7 cellular contexts compared by ENCODE assay signal in genomic region chr19:56477429-56478338, GRCh38. TPM values are rescaled to one million over a fixed set of nuclear protein-coding genes. Genes with fewer than 3 reads are reported as not detected.
DNase-seq lines count a peak whose midpoint lies in the region; ATAC-seq and TF ChIP-seq lines count a peak whose summit lies in the region.

No MANE protein-coding gene starts in this region.

- H3K36me3 ChIP-seq in HUES64 (ENCODE audit: insufficient read depth, low read length), result no peaks in the 10 kb centered on the region
- H3K36me3 ChIP-seq in WERI-Rb-1, result peaks cover 5% of the 10 kb centered on the region

- no peak for TF ChIP-seq CTCF in WERI-Rb-1 (IDR thresholded peaks at IDR 0.05; ENCODE audit: low read depth, low read length)

- no peak overlapping the region for H3K27ac Mint-ChIP-seq in central memory CD8-positive, alpha-beta T cell (ENCODE audit: low read depth)
- peak overlapping the region; percentile 70 to 97 (median 90) for H3K27ac Mint-ChIP-seq in immature natural killer cell

- peaks cover 32% of the 10 kb centered on the region for H3K9me3 Mint-ChIP-seq in central memory CD8-positive, alpha-beta T cell
- peaks cover 30 to 82% (median 54%) of the 10 kb centered on the region in 6 donors for H3K9me3 Mint-ChIP-seq in immature natural killer cell

- H3K9ac ChIP-seq in HUES64 (ENCODE audit: low read depth, low read length), result peak overlapping the region; percentile 63

- ATAC-seq in central memory CD8-positive, alpha-beta T cell (replicated peaks; ENCODE audit: extremely low read depth, poor library complexity, severe bottlenecking), result peak; percentile 63
- no peak for ATAC-seq in HG03025 (IDR thresholded peaks at IDR 0.05; ENCODE audit: low FRiP score, unreplicated experiment)

- peaks cover 10% of the 10 kb centered on the region for H3K27me3 Mint-ChIP-seq in central memory CD8-positive, alpha-beta T cell
- H3K27me3 Mint-ChIP-seq in immature natural killer cell (ENCODE audit: low read depth in 3 of 3), result peaks cover 16 to 24% (median 19%) of the 10 kb centered on the region in 3 donors

- DNase-seq in WERI-Rb-1, result peak; percentile 95
- DNase-seq in central memory CD8-positive, alpha-beta T cell (ENCODE audit: low spot score in 2 of 2), result peak in 1 of 2 donors; percentile 13
- peak; percentile 60 to 72 (median 70) for DNase-seq in immature natural killer cell
- DNase-seq in smooth muscle cell of the brain vasculature (ENCODE audit: low read depth, low spot score), result peak; percentile 60
- no peak for DNase-seq in COR-L47 (lab: John Stamatoyannopoulos, UW)

- H3K27ac ChIP-seq in HUES64 (ENCODE audit: low read depth, low read length), result peak overlapping the region; percentile 48
- H3K27ac ChIP-seq in WERI-Rb-1, result peak overlapping the region; percentile 83

- peaks cover 7% of the 10 kb centered on the region for H3K36me3 Mint-ChIP-seq in central memory CD8-positive, alpha-beta T cell (ENCODE audit: insufficient read depth)
- H3K36me3 Mint-ChIP-seq in immature natural killer cell, result peaks cover 4 to 17% (median 17%) of the 10 kb centered on the region in 3 donors

- H3K4me1 Mint-ChIP-seq in central memory CD8-positive, alpha-beta T cell, result peaks cover 10% of the 10 kb centered on the region
- H3K4me1 Mint-ChIP-seq in immature natural killer cell, result peaks cover 18 to 23% of the 10 kb centered on the region in 2 donors

- no peaks in the 10 kb centered on the region for H3K4me1 ChIP-seq in HUES64 (ENCODE audit: insufficient read depth, low read length)

- H3K27me3 ChIP-seq in HUES64 (ENCODE audit: insufficient read depth, low read length), result no peaks in the 10 kb centered on the region
- no peaks in the 10 kb centered on the region for H3K27me3 ChIP-seq in WERI-Rb-1 (ENCODE audit: insufficient read depth, low read depth, severe bottlenecking)

- H3K4me3 Mint-ChIP-seq in central memory CD8-positive, alpha-beta T cell, result peak overlapping the region; percentile 75
- H3K4me3 Mint-ChIP-seq in immature natural killer cell, result peak overlapping the region; percentile 80 to 89 (median 85)

- H3K9me3 ChIP-seq in HUES64 (ENCODE audit: insufficient read depth, low read depth, low read length), result peaks cover 36% of the 10 kb centered on the region
- no peaks in the 10 kb centered on the region for H3K9me3 ChIP-seq in WERI-Rb-1 (ENCODE audit: severe bottlenecking)

- 66% methylated on average over 80 of the region's 80 CpGs for WGBS in HUES64

- H3K4me3 ChIP-seq in HUES64 (ENCODE audit: low read length) (peak overlapping the region; percentile 73), WERI-Rb-1 (ENCODE audit: low read depth, low read length) (peak overlapping the region; percentile 91)

RNA-seq across cellular contexts. Expression of gene ZNF667, which starts 0.5 kb away (rescaled TPM):
- 2.7 TPM for polyA plus RNA-seq in HUES64 (2013, experiment 1 of 2)
- 3.8 TPM for polyA plus RNA-seq in HUES64 (2013, experiment 2 of 2)
- polyA plus RNA-seq in immature natural killer cell, result 1 to 10 TPM in 1 of 3 donors, under 1 TPM in 2; 0.21 to 1.6 (median 0.32) TPM

RNA-seq across cellular contexts. Expression of gene ZNF471, which starts 30.0 kb away (rescaled TPM):
- polyA plus RNA-seq in HUES64 (2013, experiment 1 of 2), result 0.50 TPM
- 0.38 TPM for polyA plus RNA-seq in HUES64 (2013, experiment 2 of 2)
- polyA plus RNA-seq in immature natural killer cell, result under 1 TPM in 2 of 3 donors, not detected in 1; 0.28 to 0.40 TPM
